In the genomic region with DNA sequence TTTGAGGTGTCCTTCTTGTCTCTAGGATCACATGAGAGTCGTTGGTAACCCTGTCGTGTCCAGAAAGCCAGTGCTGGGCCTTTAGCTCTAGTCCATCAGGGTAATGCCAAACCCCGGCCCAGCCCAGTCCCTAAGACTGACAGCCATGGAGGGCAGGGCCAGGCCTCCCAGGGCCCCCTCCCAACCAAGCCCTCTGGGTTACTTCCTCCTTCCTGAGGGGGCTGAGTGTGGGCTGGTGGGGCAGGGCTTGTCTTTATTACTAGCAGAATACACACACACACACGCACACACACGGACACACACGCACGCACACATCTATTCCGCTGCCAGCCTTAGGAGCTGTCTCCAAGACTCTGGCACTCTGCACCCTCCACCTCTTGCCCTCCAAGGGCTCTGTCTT, we compare ENCODE assay signal across 17 cellular contexts. TPM values are rescaled to one million over a fixed set of nuclear protein-coding genes. Genes with fewer than 3 reads are reported as not detected.
DNase-seq lines count a peak whose midpoint lies in the region; ATAC-seq and TF ChIP-seq lines count a peak whose summit lies in the region.
"Had no signal": no experiment of that assay in that cellular context is flagged by ENCODE, and none has a peak within 500 bp of the region (broad histone marks: within the 10 kb centered on the region; RNA-seq: fewer than 3 reads in every experiment).

No MANE protein-coding gene starts in this region.

- H3K9me3 ChIP-seq in A673 (ENCODE audit: low read depth, low read length, poor library complexity, severe bottlenecking): no peaks in the 10 kb centered on the region
- H3K9me3 ChIP-seq in MG63: no peaks in the 10 kb centered on the region
- H3K9me3 ChIP-seq: neutrophil, right atrium auricular region had no signal

- H3K9me2 ChIP-seq in GM23338 (ENCODE audit: insufficient read depth): no peaks in the 10 kb centered on the region

- no peaks in the 10 kb centered on the region for H3K27me3 ChIP-seq in A673 (replicated peaks; ENCODE audit: insufficient read depth, low read depth, low read length, poor library complexity)
- H3K27me3 ChIP-seq in GM23338 (ENCODE audit: insufficient read depth): no peaks in the 10 kb centered on the region
- H3K27me3 ChIP-seq in MG63: no peaks in the 10 kb centered on the region
- H3K27me3 ChIP-seq: neutrophil, right atrium auricular region had no signal

- ATAC-seq in GM23338 (no peak), naive B cell (ENCODE audit: low read depth in 2 of 2) (no peak), GM21528 (IDR thresholded peaks at IDR 0.05; ENCODE audit: low FRiP score, unreplicated experiment) (no peak)
- ATAC-seq: activated CD4-positive, CD25-positive, alpha-beta regulatory T cell treated with anti-CD3 and anti-CD28 coated beads, Interleukin-2, amount 50 U/mL, for 24 hours; left ventricle myocardium superior had no signal

- peak overlapping the region; percentile 69; the same call in 1 of the 2 replicates for H2AFZ ChIP-seq in GM23338

- H3K79me2 ChIP-seq in GM23338 (replicated peaks; ENCODE audit: insufficient read depth): no peaks in the 10 kb centered on the region

- H3K27ac ChIP-seq in A673 (ENCODE audit: low read depth, low read length, poor library complexity, severe bottlenecking) (peak overlapping the region; percentile 81), GM23338 (ENCODE audit: low read depth) (no peak overlapping the region)
- H3K27ac ChIP-seq: neutrophil, right atrium auricular region had no signal

- no peaks in the 10 kb centered on the region; the same call in 2 of the 3 replicates for H3K9me3 Mint-ChIP-seq in GM23338
- H3K9me3 Mint-ChIP-seq in brain: peaks cover 0 to 4% (median 3%) of the 10 kb centered on the region in 5 experiments
- H3K9me3 Mint-ChIP-seq in naive B cell: no peaks in the 10 kb centered on the region

- H3K36me3 Mint-ChIP-seq in GM23338 (ENCODE audit: low read depth): no peaks in the 10 kb centered on the region; the same call in 2 of the 3 replicates
- H3K36me3 Mint-ChIP-seq in brain: no peaks in the 10 kb centered on the region
- H3K36me3 Mint-ChIP-seq in naive B cell: no peaks in the 10 kb centered on the region

- DNase-seq in A673 (ENCODE audit: low spot score) (peak; percentile 32), GM23338 (ENCODE audit: low spot score) (no peak), naive B cell (no peak), head of caudate nucleus (no peak), NCI-H524 (lab: John Stamatoyannopoulos, UW) (no peak), MG63 (no peak)
- DNase-seq: aorta, H7, left ventricle myocardium superior, NCI-H2081 treated with DMSO at 0.1 percent for 48 hours, NCI-H774, substantia nigra had no signal

- BruUV-seq in A673 (replicated peaks; lab: Mats Ljungman, UMichigan): no TSS peak

- H3F3A ChIP-seq in GM23338 (replicated peaks; ENCODE audit: low read depth): no peaks in the 10 kb centered on the region

- intact Hi-C loops in A673 (cut with micrococcal nuclease; ENCODE audit: unreplicated experiment) (loop anchor here (5.0 kb wide), 1 partner anchor 471 kb away; no protein-coding TSS in a partner anchor), head of caudate nucleus (cut with DNase I) (loop anchor here (10.0 kb wide), 2 partner anchors 144 to 334 kb away; no protein-coding TSS in a partner anchor)

- no peaks in the 10 kb centered on the region for H3K36me3 ChIP-seq in A673 (ENCODE audit: insufficient read depth, low read length, poor library complexity, severe bottlenecking)
- H3K36me3 ChIP-seq in GM23338 (ENCODE audit: insufficient read depth): no peaks in the 10 kb centered on the region
- no peaks in the 10 kb centered on the region for H3K36me3 ChIP-seq in MG63
- H3K36me3 ChIP-seq: neutrophil, right atrium auricular region had no signal

- no peaks in the 10 kb centered on the region for H4K20me1 ChIP-seq in GM23338 (replicated peaks; ENCODE audit: insufficient read depth)

- CTCF ChIA-PET in A673 (lab: Charles Lee): no interaction called here

- no peak overlapping the region for H3K4me2 ChIP-seq in GM23338

- H3K4me3 ChIP-seq in A673 (ENCODE audit: low read depth, low read length, poor library complexity, severe bottlenecking) (peak overlapping the region; percentile 54), GM23338 (no peak overlapping the region), MG63 (no peak overlapping the region)
- H3K4me3 ChIP-seq: right atrium auricular region had no signal

- H3K4me3 Mint-ChIP-seq in GM23338 (no peak overlapping the region), brain (peak overlapping the region in 4 of 5 experiments; percentile 83 to 86 (median 84)), naive B cell (peak overlapping the region in 6 of 8 donors; percentile 1 to 64 (median 40))

- no peak for TF ChIP-seq CTCF in A673 (conservative IDR thresholded peaks at IDR 0.05; ENCODE audit: low read depth, low read length)
- no peak for TF ChIP-seq CTCF in GM23338 (conservative IDR thresholded peaks at IDR 0.05; ENCODE audit: low read depth in 2 of 2)
- TF ChIP-seq CTCF in brain (conservative IDR thresholded peaks at IDR 0.05): no peak

- H3K27me3 Mint-ChIP-seq in GM23338 (ENCODE audit: insufficient read depth, low read depth, poor library complexity) (peaks cover 4% of the 10 kb centered on the region), brain (no peaks in the 10 kb centered on the region), naive B cell (no peaks in the 10 kb centered on the region)

- H3K27ac Mint-ChIP-seq in GM23338 (no peak overlapping the region; the same call in 1 of the 2 replicates), brain (peak overlapping the region in 4 of 5 experiments; percentile 40 to 99 (median 80)), naive B cell (peak overlapping the region; percentile 5 to 84 (median 64))

- H3K4me1 Mint-ChIP-seq in GM23338 (peaks cover 11% of the 10 kb centered on the region), brain (peaks cover 40% of the 10 kb centered on the region), naive B cell (peaks cover 9 to 19% (median 16%) of the 10 kb centered on the region in 3 donors)

- H3K4me1 ChIP-seq in A673 (ENCODE audit: insufficient read depth, low read length, poor library complexity, severe bottlenecking) (peaks cover 17% of the 10 kb centered on the region), GM23338 (ENCODE audit: insufficient read depth) (no peaks in the 10 kb centered on the region)
- H3K4me1 ChIP-seq: right atrium auricular region had no signal

- POLR2A ChIA-PET in A673 (lab: Charles Lee; ENCODE audit: low non-redundant PET): interaction anchor here (0.7 kb wide), 1 partner anchor 111 kb away, joined by 3 read pairs; no protein-coding TSS in a partner anchor

TF ChIP-seq in GM23338, 12 proteins besides CTCF, POLR2A, EP300 and RAD21 (continues in another document):
- TF ChIP-seq CREB1 (CRISPR knock-in tag; IDR thresholded peaks at IDR 0.05; ENCODE audit: low read depth): no peak
- no peak for TF ChIP-seq JUNB (IDR thresholded peaks at IDR 0.05; ENCODE audit: unreplicated experiment)
- TF ChIP-seq STAT1 (IDR thresholded peaks at IDR 0.05; ENCODE audit: unreplicated experiment): no peak
- no peak for TF ChIP-seq EZH2 (IDR thresholded peaks at IDR 0.05; ENCODE audit: low read depth, unreplicated experiment)
- TF ChIP-seq POLR2AphosphoS5 (IDR thresholded peaks at IDR 0.05; ENCODE audit: low read depth): no peak
- TF ChIP-seq, protein P1, sequence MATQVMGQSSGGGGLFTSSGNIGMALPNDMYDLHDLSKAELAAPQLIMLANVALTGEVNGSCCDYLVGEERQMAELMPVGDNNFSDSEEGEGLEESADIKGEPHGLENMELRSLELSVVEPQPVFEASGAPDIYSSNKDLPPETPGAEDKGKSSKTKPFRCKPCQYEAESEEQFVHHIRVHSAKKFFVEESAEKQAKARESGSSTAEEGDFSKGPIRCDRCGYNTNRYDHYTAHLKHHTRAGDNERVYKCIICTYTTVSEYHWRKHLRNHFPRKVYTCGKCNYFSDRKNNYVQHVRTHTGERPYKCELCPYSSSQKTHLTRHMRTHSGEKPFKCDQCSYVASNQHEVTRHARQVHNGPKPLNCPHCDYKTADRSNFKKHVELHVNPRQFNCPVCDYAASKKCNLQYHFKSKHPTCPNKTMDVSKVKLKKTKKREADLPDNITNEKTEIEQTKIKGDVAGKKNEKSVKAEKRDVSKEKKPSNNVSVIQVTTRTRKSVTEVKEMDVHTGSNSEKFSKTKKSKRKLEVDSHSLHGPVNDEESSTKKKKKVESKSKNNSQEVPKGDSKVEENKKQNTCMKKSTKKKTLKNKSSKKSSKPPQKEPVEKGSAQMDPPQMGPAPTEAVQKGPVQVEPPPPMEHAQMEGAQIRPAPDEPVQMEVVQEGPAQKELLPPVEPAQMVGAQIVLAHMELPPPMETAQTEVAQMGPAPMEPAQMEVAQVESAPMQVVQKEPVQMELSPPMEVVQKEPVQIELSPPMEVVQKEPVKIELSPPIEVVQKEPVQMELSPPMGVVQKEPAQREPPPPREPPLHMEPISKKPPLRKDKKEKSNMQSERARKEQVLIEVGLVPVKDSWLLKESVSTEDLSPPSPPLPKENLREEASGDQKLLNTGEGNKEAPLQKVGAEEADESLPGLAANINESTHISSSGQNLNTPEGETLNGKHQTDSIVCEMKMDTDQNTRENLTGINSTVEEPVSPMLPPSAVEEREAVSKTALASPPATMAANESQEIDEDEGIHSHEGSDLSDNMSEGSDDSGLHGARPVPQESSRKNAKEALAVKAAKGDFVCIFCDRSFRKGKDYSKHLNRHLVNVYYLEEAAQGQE (IDR thresholded peaks at IDR 0.05; ENCODE audit: unreplicated experiment): no peak
- TF ChIP-seq ZNF331 (CRISPR knock-in tag; IDR thresholded peaks at IDR 0.05; ENCODE audit: low read depth): no peak

RNA-seq across cellular contexts. Expression of a gene that starts 35.6 kb away (rescaled TPM):
- 20.6 and 21.9 TPM in 2 replicates for total RNA-seq in A673 (2021)
- total RNA-seq in GM23338 (2014; rRNA removed; shearing (Covaris generic)): 22.4 and 27.2 TPM in 2 replicates
- polyA plus RNA-seq in GM23338 (2016; fragmentation: Nextera tagmentation; extraction: Ambion mirVana) (12.9 and 15.2 TPM in 2 replicates), brain (ENCODE audit: insufficient read depth, low read depth, low replicate concordance) (5.3 TPM), naive B cell (ENCODE audit: low read depth in 6 of 6) (10 to 100 TPM; 16.1 to 47.1 (median 25.5) TPM)
- total RNA-seq in MG63 (2014; rRNA removed; shearing (Covaris generic); ENCODE audit: low replicate concordance): 14.4 and 15.1 TPM in 2 replicates
